Comparison of ENCODE assay signal across 28 cellular contexts in genomic region chr14:32977913-32978312, GRCh38. TPM values are rescaled to one million over a fixed set of nuclear protein-coding genes. Genes with fewer than 3 reads are reported as not detected.
"Had no signal": no experiment of that assay in that cellular context is flagged by ENCODE, and none has a peak within 500 bp of the region (broad histone marks: within the 10 kb centered on the region; RNA-seq: fewer than 3 reads in every experiment).

No MANE protein-coding gene starts in this region.

- H3K9me3 ChIP-seq: MG63 had no signal

- H3K27me3 Mint-ChIP-seq: activated CD4-positive, alpha-beta T cell treated with anti-CD3 and anti-CD28 coated beads, Interleukin-2, amount 10 ng/mL, durations not matched to agents 7 days and 5 days; activated naive CD8-positive, alpha-beta T cell; brain; central memory CD8-positive, alpha-beta T cell had no signal

- H3K4me1 Mint-ChIP-seq: activated CD4-positive, alpha-beta T cell treated with anti-CD3 and anti-CD28 coated beads, Interleukin-2, amount 10 ng/mL, durations not matched to agents 7 days and 5 days; activated T-helper 17 cell treated with anti-CD3 and anti-CD28 coated beads, Interleukin-2, amount 50 U/mL, for 72 hours; central memory CD8-positive, alpha-beta T cell; T-cell had no signal

- H3K36me3 ChIP-seq: MG63 had no signal

- H3K36me3 Mint-ChIP-seq: activated CD4-positive, alpha-beta memory T cell treated with anti-CD3 and anti-CD28 coated beads for 36 hours; activated naive CD8-positive, alpha-beta T cell; brain; T-cell had no signal

- H3K27me3 ChIP-seq: MG63 had no signal

- H3K4me3 ChIP-seq: MG63, PC-9 had no signal

- H3K27ac ChIP-seq: KMS-11, PC-9, VCaP had no signal

- H3K27ac Mint-ChIP-seq: activated CD4-positive, alpha-beta memory T cell treated with anti-CD3 and anti-CD28 coated beads for 36 hours; activated CD4-positive, alpha-beta T cell treated with anti-CD3 and anti-CD28 coated beads, Interleukin-2, amount 10 ng/mL, durations not matched to agents 7 days and 5 days; activated naive CD4-positive, alpha-beta T cell treated with anti-CD3 and anti-CD28 coated beads for 36 hours; activated naive CD8-positive, alpha-beta T cell; activated T-helper 17 cell treated with anti-CD3 and anti-CD28 coated beads, Interleukin-2, amount 50 U/mL, for 72 hours; brain; T-cell had no signal

- ATAC-seq: activated T-helper 17 cell treated with anti-CD3 and anti-CD28 coated beads, Interleukin-2, amount 50 U/mL, for 72 hours; T-cell had no signal

- H3K4me3 Mint-ChIP-seq: activated CD4-positive, alpha-beta memory T cell treated with anti-CD3 and anti-CD28 coated beads for 36 hours; activated CD4-positive, alpha-beta T cell treated with anti-CD3 and anti-CD28 coated beads, Interleukin-2, amount 10 ng/mL, durations not matched to agents 7 days and 5 days; activated naive CD4-positive, alpha-beta T cell treated with anti-CD3 and anti-CD28 coated beads for 36 hours; activated naive CD8-positive, alpha-beta T cell; activated T-helper 17 cell treated with anti-CD3 and anti-CD28 coated beads, Interleukin-2, amount 50 U/mL, for 72 hours; brain; central memory CD8-positive, alpha-beta T cell; T-cell had no signal

- H3K9me3 Mint-ChIP-seq: activated CD4-positive, alpha-beta memory T cell treated with anti-CD3 and anti-CD28 coated beads for 36 hours; activated CD4-positive, alpha-beta T cell treated with anti-CD3 and anti-CD28 coated beads, Interleukin-2, amount 10 ng/mL, durations not matched to agents 7 days and 5 days; activated naive CD4-positive, alpha-beta T cell treated with anti-CD3 and anti-CD28 coated beads for 36 hours; activated T-helper 17 cell treated with anti-CD3 and anti-CD28 coated beads, Interleukin-2, amount 50 U/mL, for 72 hours; brain had no signal

- DNase-seq: activated CD4-positive, alpha-beta memory T cell treated with anti-CD3 and anti-CD28 coated beads for 36 hours; activated CD4-positive, alpha-beta T cell treated with anti-CD3 and anti-CD28 coated beads, Interleukin-2, amount 10 ng/mL, durations not matched to agents 7 days and 5 days; activated CD4-positive, CD25-positive, alpha-beta regulatory T cell; activated CD8-positive, alpha-beta memory T cell treated with anti-CD3 and anti-CD28 coated beads for 24 hours; activated gamma-delta T cell; activated naive CD4-positive, alpha-beta T cell treated with anti-CD3 and anti-CD28 coated beads for 36 hours; activated T-cell treated with anti-CD3 and anti-CD28 coated beads, Interleukin-2, amount 50 U/mL, for 48 hours; amygdala; MG63; NCI-H1105; NCI-H1436; NCI-H1694 treated with DMSO at 0.1 percent for 48 hours; NCI-H2029 treated with DMSO at 0.1 percent for 48 hours; NCI-H345; NCI-H510A; NCI-H526 treated with DMSO at 0.1 percent for 48 hours; NCI-H82; PC-9; SHP77 treated with DMSO at 0.1 percent for 48 hours; T-cell; T-helper 2 cell; T1000 had no signal

RNA-seq across cellular contexts. Expression of gene NPAS3, which starts 39.2 kb away (rescaled TPM):
- total RNA-seq: activated CD4-positive, alpha-beta memory T cell treated with anti-CD3 and anti-CD28 coated beads for 36 hours; activated CD4-positive, alpha-beta T cell treated with anti-CD3 and anti-CD28 coated beads, Interleukin-2, amount 10 ng/mL, durations not matched to agents 7 days and 5 days; activated naive CD4-positive, alpha-beta T cell treated with anti-CD3 and anti-CD28 coated beads for 36 hours; activated T-helper 17 cell treated with anti-CD3 and anti-CD28 coated beads, Interleukin-2, amount 50 U/mL, for 72 hours; PC-9 had no signal
